Comparison of ENCODE assay signal across 1 cellular context in the genomic region with DNA sequence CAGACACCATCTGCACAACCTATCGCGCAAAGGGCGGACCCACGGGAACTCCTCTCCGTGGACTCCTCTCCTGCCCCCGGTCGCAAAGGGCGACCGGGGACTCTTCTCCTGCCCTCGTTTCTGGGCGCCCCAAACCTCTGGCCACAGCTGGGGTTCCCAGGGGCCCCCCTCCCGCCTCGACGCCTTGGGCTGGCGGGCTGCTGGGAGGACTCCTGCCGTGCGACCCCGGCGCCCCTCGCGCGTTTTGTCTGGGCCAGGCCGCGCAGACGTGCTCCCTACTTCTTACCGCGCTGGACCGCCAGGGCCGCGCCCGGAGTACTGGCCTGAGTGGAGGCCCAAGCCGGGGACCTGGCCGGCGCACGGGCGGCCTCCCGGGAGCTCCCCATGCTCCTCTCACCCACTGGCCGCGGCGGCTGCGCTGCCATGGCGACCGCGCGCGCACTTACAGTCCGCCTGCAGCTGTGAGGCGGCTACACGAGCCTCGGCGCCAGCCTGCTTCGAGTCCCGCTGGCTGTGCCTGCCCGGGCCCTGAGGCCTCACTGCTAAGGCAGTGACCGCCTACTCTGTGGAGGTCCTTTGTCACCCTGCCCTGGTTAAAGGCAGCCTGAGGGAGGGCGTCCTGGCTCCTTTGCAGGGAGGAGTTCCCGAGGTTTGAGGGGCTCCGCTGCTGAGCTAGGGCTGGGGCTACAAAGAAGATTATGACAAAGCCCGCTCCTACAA.
A peak's percentile ranks its signal among the peaks of the same experiment; 100 is the strongest.
TF ChIP-seq lines count a peak whose summit lies in the region.

No MANE protein-coding gene starts in this region.

TF ChIP-seq in WTC11, 78 proteins besides CTCF, POLR2A, EP300 and RAD21 (continued from another document):
- TF ChIP-seq, protein P1, sequence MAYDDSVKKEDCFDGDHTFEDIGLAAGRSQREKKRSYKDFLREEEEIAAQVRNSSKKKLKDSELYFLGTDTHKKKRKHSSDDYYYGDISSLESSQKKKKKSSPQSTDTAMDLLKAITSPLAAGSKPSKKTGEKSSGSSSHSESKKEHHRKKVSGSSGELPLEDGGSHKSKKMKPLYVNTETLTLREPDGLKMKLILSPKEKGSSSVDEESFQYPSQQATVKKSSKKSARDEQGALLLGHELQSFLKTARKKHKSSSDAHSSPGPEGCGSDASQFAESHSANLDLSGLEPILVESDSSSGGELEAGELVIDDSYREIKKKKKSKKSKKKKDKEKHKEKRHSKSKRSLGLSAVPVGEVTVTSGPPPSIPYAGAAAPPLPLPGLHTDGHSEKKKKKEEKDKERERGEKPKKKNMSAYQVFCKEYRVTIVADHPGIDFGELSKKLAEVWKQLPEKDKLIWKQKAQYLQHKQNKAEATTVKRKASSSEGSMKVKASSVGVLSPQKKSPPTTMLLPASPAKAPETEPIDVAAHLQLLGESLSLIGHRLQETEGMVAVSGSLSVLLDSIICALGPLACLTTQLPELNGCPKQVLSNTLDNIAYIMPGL (CRISPR knock-in tag; IDR thresholded peaks at IDR 0.05) = peak; percentile 71; the same call in 1 of the 2 replicates
- 0 out of 2 replicates have a peak, but pooled peaks have one; percentile 56 for TF ChIP-seq RELA (CRISPR knock-in tag; IDR thresholded peaks at IDR 0.05; ENCODE audit: borderline replicate concordance)
